8 cellular contexts compared by ENCODE assay signal in the genomic region with DNA sequence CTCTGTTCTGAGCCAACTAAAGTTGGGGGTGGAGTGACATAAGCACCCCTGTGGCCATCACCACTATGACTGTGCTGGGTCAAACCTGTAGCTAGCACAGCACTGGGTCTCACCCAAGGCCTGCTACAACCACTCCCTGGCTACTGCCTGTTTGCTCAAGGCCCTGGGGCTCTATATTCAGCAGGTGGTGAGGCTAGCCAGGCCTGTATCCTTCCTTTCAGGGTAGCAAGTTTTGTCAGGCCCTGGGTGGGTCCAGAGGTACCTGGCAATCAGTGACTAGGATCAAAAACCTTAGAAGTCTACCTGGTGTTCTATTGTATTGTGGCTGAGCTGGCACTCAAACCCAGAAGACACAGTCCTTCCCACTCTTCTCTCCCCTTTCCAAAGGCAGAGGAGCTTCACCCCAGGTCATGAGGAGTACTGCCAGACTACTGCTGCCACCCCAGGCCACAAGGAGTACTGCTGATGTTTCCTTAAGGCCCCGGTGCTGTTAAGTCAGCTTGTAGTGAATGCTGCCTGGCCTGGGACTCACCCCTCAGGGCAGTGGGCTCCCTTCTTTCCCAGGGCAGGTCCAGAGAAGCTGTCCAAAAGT.
A peak's percentile ranks its signal among the peaks of the same experiment; 100 is the strongest.
DNase-seq lines count a peak whose midpoint lies in the region; ATAC-seq and TF ChIP-seq lines count a peak whose summit lies in the region.

No MANE protein-coding gene starts in this region.

- intact Hi-C loops in CD4-positive, alpha-beta T cell (cut with DNase I, micrococcal nuclease), result no loop called here

- H3K27me3 Mint-ChIP-seq in CD4-positive, alpha-beta T cell, result peaks cover 30% of the 10 kb centered on the region

- TF ChIP-seq CTCF in BE2C (IDR thresholded peaks at IDR 0.05; ENCODE audit: low read depth, low read length), result peak; percentile 58
- peak; percentile 65 for TF ChIP-seq CTCF in WERI-Rb-1 (IDR thresholded peaks at IDR 0.05; ENCODE audit: low read depth, low read length)
- no peak for TF ChIP-seq CTCF in CD4-positive, alpha-beta T cell (IDR thresholded peaks at IDR 0.05)

- H3K4me1 ChIP-seq in BE2C, result no peaks in the 10 kb centered on the region

- H3K4me3 Mint-ChIP-seq in CD4-positive, alpha-beta T cell, result no peak overlapping the region

- H3K4me1 Mint-ChIP-seq in CD4-positive, alpha-beta T cell (ENCODE audit: low read depth), result no peaks in the 10 kb centered on the region

- H3K4me3 ChIP-seq in BE2C (ENCODE audit: low read depth, low read length), result no peak overlapping the region
- H3K4me3 ChIP-seq in WERI-Rb-1 (ENCODE audit: low read depth, low read length), result no peak overlapping the region

- peaks cover 3% of the 10 kb centered on the region for H3K9me3 Mint-ChIP-seq in CD4-positive, alpha-beta T cell

- H3K27ac Mint-ChIP-seq in CD4-positive, alpha-beta T cell, result no peak overlapping the region

- no peaks in the 10 kb centered on the region for H3K9me3 ChIP-seq in BE2C
- H3K9me3 ChIP-seq in WERI-Rb-1 (ENCODE audit: severe bottlenecking), result no peaks in the 10 kb centered on the region
- H3K9me3 ChIP-seq in CD4-positive, alpha-beta T cell (ENCODE audit: control insufficient read depth, low read length), result no peaks in the 10 kb centered on the region

- H3K36me3 ChIP-seq in BE2C (no peaks in the 10 kb centered on the region), WERI-Rb-1 (no peaks in the 10 kb centered on the region)

- 0 out of 2 replicates have a peak, but pooled peaks cover 2% of the 10 kb centered on the region for H3K27me3 ChIP-seq in BE2C
- peaks cover 11% of the 10 kb centered on the region for H3K27me3 ChIP-seq in WERI-Rb-1 (ENCODE audit: insufficient read depth, low read depth, severe bottlenecking)
- no peaks in the 10 kb centered on the region for H3K27me3 ChIP-seq in CD4-positive, alpha-beta T cell (ENCODE audit: control insufficient read depth, insufficient read depth, low read length)

- H3K36me3 Mint-ChIP-seq in CD4-positive, alpha-beta T cell (ENCODE audit: low read depth), result no peaks in the 10 kb centered on the region

- POLR2A ChIA-PET in CD4-positive, alpha-beta T cell (lab: Charles Lee), result no interaction called here

- DNase-seq in BE2C (peak; percentile 42), WERI-Rb-1 (peak; percentile 27), middle frontal gyrus (ENCODE audit: extremely low spot score, low spot score) (no peak), hypothalamus (lab: John Stamatoyannopoulos, UW) (no peak), kidney glomerular epithelial cell (lab: John Stamatoyannopoulos, UW) (no peak)
- DNase-seq in CD4-positive, alpha-beta T cell, result no peak

- CTCF ChIA-PET in CD4-positive, alpha-beta T cell (lab: Charles Lee), result no interaction called here

- ATAC-seq in GM19043 (IDR thresholded peaks at IDR 0.05; ENCODE audit: low read depth, unreplicated experiment) (peak; percentile 90), HG03342 (IDR thresholded peaks at IDR 0.05; ENCODE audit: unreplicated experiment) (peak; percentile 87)
- no peak for ATAC-seq in CD4-positive, alpha-beta T cell (ENCODE audit: poor library complexity)

- no peak overlapping the region for H3K27ac ChIP-seq in WERI-Rb-1
- H3K27ac ChIP-seq in CD4-positive, alpha-beta T cell (ENCODE audit: low read depth, low read length), result no peak overlapping the region

Comparison
In these comparisons a context has a peak if more than half of its experiments do, and no peak if none do; other contexts are left out.
1. DNase-seq: peak in BE2C (single experiment) and WERI-Rb-1 (single experiment); none in middle frontal gyrus (single experiment), hypothalamus (0 of 51), CD4-positive, alpha-beta T cell (0 of 10) and kidney glomerular epithelial cell (single experiment).